11 cellular contexts compared by ENCODE assay signal in the genomic region with DNA sequence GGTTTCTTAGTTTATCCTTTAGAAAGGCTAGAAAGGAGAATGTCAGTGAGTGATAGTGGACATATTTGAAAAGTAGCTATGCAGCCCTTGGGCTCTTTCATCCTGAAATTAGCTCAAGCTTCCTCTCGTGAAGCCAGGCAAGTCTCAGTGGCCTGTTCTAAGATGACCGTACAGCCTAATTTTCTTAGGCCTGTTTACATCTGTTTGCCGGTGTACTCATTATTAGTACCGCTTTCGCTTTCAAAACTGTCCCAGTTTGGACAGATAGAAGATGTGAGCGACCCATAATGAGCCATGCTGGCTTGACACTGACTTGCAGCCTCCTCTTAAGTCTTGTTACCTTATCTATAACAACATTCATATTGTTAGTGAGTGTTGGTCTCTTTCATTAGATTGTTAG. TPM values are rescaled to one million over a fixed set of nuclear protein-coding genes. Genes with fewer than 3 reads are reported as not detected.
A peak's percentile ranks its signal among the peaks of the same experiment; 100 is the strongest.
DNase-seq lines count a peak whose midpoint lies in the region; ATAC-seq, FAIRE-seq and TF ChIP-seq lines count a peak whose summit lies in the region.
"Had no signal": no experiment of that assay in that cellular context is flagged by ENCODE, and none has a peak within 500 bp of the region (broad histone marks: within the 10 kb centered on the region; RNA-seq: fewer than 3 reads in every experiment).

No MANE protein-coding gene starts in this region.

- ATAC-seq in GM18867 (IDR thresholded peaks at IDR 0.05; ENCODE audit: unreplicated experiment), result peak; percentile 97
- ATAC-seq in GM21737 (IDR thresholded peaks at IDR 0.05; ENCODE audit: unreplicated experiment), result peak; percentile 83
- peak; percentile 93 for ATAC-seq in HG03342 (IDR thresholded peaks at IDR 0.05; ENCODE audit: unreplicated experiment)
- peak; percentile 60; the same call in 2 of the 3 replicates for ATAC-seq in K562

- H3K9me3 ChIP-seq in K562 (replicated peaks; ENCODE audit: control insufficient read depth, insufficient read depth, low read depth, low read length), result no peaks in the 10 kb centered on the region

- 2% methylated on average over 6 of the region's 6 CpGs for WGBS in K562 (ENCODE audit: insufficient coverage, low coverage, missing lambda C conversion rate)

- no peak for TF ChIP-seq RAD21 in K562 (CRISPR knock-in tag; conservative IDR thresholded peaks at IDR 0.05 in 1 of 2, IDR thresholded peaks at IDR 0.05 in 1 of 2)

- no peaks in the 10 kb centered on the region for H3K4me1 ChIP-seq in K562 (replicated peaks in 1 of 2; ENCODE audit: control insufficient read depth in 2 of 2, insufficient read depth in 2 of 2, low read length in 2 of 2)

- no TSS peak for BruUV-seq in K562 (replicated peaks; lab: Mats Ljungman, UMichigan)

- no peak overlapping the region for H3K4me3 ChIP-seq in K562

- H3K79me2 ChIP-seq in K562 (ENCODE audit: control insufficient read depth, insufficient read depth, low read length), result no peaks in the 10 kb centered on the region

- FAIRE-seq in K562 (lab: Jason Lieb, UNC), result no peak

- no peak for TF ChIP-seq EP300 in K562 (IDR thresholded peaks at IDR 0.05; ENCODE audit: low read length)

- no peaks in the 10 kb centered on the region for H3K36me3 ChIP-seq in K562 (ENCODE audit: control insufficient read depth, insufficient read depth, low read length)

- H2AFZ ChIP-seq in K562 (ENCODE audit: low read depth, low read length), result no peak overlapping the region

- no peak for DNase-seq in K562 (ENCODE audit: extremely low read depth in 1 of 4, low spot score in 3 of 4)
- DNase-seq in AG08395 (ENCODE audit: low spot score), result no peak
- no peak for DNase-seq in nucleus accumbens (lab: John Stamatoyannopoulos, UW)
- DNase-seq in SIG-M5 (lab: John Stamatoyannopoulos, UW), result no peak
- no peak for DNase-seq in NCI-H345 (lab: John Stamatoyannopoulos, UW)
- DNase-seq: activated CD8-positive, alpha-beta memory T cell treated with anti-CD3 and anti-CD28 coated beads, Interleukin-2, amount 50 U/mL, for 4 hours had no signal

- intact Hi-C loops in K562 (cut with micrococcal nuclease), result no loop called here

- no peak for TF ChIP-seq POLR2A in K562 (conservative IDR thresholded peaks at IDR 0.05)

- no peak for TF ChIP-seq CTCF in K562 (IDR thresholded peaks at IDR 0.05 in 2 of 3, conservative IDR thresholded peaks at IDR 0.05 in 1 of 3; ENCODE audit: insufficient read depth in 2 of 3, low read depth in 1 of 3, low read length in 3 of 3)

- no peaks in the 10 kb centered on the region; a peak in 1 of 5 replicates for H3K27me3 ChIP-seq in K562 (ENCODE audit: control insufficient read depth in 2 of 2, insufficient read depth in 2 of 2, low read length in 2 of 2)

- H3K9me1 ChIP-seq in K562 (ENCODE audit: control insufficient read depth, insufficient read depth, low read length), result no peaks in the 10 kb centered on the region

- no peaks in the 10 kb centered on the region for H4K20me1 ChIP-seq in K562 (replicated peaks; ENCODE audit: control insufficient read depth, insufficient read depth, low read length)

- in situ Hi-C loops in K562 (cut with MboI), result no loop called here

- CTCF ChIA-PET in K562 (lab: Yijun Ruan, JAX; ENCODE audit: low intra/inter-chr PET ratio), result no interaction called here

- peak overlapping the region; percentile 13; the same call in 1 of the 2 replicates for H3K4me2 ChIP-seq in K562 (ENCODE audit: insufficient read depth, low read length)

- POLR2A ChIA-PET in K562 (lab: Yijun Ruan, JAX), result no interaction called here

- no peak overlapping the region for H3K9ac ChIP-seq in K562 (ENCODE audit: insufficient read depth in 1 of 2, low read depth in 2 of 2, low read length in 2 of 2)

- H3K27ac ChIP-seq in K562 (ENCODE audit: extremely low read depth, low read depth, low read length), result no peak overlapping the region

TF ChIP-seq in K562, 482 proteins besides CTCF, POLR2A, EP300 and RAD21:
- TF ChIP-seq MAFF (IDR thresholded peaks at IDR 0.05; ENCODE audit: low read length) (no peak), NFYB (IDR thresholded peaks at IDR 0.05; ENCODE audit: extremely low read depth, insufficient read length) (no peak), SAFB2 (IDR thresholded peaks at IDR 0.05; ENCODE audit: borderline replicate concordance, low read depth, low read length, severe bottlenecking) (no peak), NUFIP1 (IDR thresholded peaks at IDR 0.05; ENCODE audit: partially characterized antibody) (no peak), KDM2B (CRISPR knock-in tag; IDR thresholded peaks at IDR 0.05) (no peak), RAD51 (IDR thresholded peaks at IDR 0.05; ENCODE audit: borderline replicate concordance, low read depth) (no peak), XRCC4 (IDR thresholded peaks at IDR 0.05; ENCODE audit: extremely low read depth, insufficient read depth, insufficient read length) (no peak), RBM39 (optimal IDR thresholded peaks at IDR 0.05; ENCODE audit: low read depth, low read length) (no peak), FOSL1 (tag; conservative IDR thresholded peaks at IDR 0.05) (no peak), ZNF217 (CRISPR knock-in tag; IDR thresholded peaks at IDR 0.05) (no peak)
- TF ChIP-seq, protein P1, sequence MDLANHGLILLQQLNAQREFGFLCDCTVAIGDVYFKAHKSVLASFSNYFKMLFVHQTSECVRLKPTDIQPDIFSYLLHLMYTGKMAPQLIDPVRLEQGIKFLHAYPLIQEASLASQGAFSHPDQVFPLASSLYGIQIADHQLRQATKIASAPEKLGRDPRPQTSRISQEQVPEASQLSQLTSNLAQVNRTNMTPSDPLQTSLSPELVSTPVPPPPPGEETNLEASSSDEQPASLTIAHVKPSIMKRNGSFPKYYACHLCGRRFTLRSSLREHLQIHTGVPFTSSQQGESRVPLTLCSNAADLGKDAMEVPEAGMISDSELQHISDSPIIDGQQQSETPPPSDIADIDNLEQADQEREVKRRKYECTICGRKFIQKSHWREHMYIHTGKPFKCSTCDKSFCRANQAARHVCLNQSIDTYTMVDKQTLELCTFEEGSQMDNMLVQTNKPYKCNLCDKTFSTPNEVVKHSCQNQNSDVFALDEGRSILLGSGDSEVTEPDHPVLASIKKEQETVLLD (IDR thresholded peaks at IDR 0.05), result no peak
- TF ChIP-seq, protein P2, sequence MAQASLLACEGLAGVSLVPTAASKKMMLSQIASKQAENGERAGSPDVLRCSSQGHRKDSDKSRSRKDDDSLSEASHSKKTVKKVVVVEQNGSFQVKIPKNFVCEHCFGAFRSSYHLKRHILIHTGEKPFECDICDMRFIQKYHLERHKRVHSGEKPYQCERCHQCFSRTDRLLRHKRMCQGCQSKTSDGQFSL (CRISPR knock-in tag; IDR thresholded peaks at IDR 0.05), result no peak
- TF ChIP-seq, protein P2 (tag; IDR thresholded peaks at IDR 0.05), result no peak
- TF ChIP-seq, protein P3, sequence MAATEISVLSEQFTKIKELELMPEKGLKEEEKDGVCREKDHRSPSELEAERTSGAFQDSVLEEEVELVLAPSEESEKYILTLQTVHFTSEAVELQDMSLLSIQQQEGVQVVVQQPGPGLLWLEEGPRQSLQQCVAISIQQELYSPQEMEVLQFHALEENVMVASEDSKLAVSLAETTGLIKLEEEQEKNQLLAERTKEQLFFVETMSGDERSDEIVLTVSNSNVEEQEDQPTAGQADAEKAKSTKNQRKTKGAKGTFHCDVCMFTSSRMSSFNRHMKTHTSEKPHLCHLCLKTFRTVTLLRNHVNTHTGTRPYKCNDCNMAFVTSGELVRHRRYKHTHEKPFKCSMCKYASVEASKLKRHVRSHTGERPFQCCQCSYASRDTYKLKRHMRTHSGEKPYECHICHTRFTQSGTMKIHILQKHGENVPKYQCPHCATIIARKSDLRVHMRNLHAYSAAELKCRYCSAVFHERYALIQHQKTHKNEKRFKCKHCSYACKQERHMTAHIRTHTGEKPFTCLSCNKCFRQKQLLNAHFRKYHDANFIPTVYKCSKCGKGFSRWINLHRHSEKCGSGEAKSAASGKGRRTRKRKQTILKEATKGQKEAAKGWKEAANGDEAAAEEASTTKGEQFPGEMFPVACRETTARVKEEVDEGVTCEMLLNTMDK (IDR thresholded peaks at IDR 0.05; ENCODE audit: borderline replicate concordance, insufficient read depth, low read depth, low read length, poor library complexity, severe bottlenecking), result no peak

RNA-seq across cellular contexts. Expression of a gene that starts 5.7 kb away (rescaled TPM):
- total RNA-seq in K562 (2011; cell fraction: chromatin; rRNA removed; ENCODE audit: low replicate concordance), result not detected in 2 replicates
- not detected in 2 replicates for total RNA-seq in K562 (2011; cell fraction: nucleolus; rRNA removed)
- total RNA-seq in K562 (2011; cell fraction: nucleoplasm; rRNA removed), result not detected in 2 replicates
- total RNA-seq in K562 (2014; rRNA removed) (not detected in 2 replicates), K562 (2014; rRNA removed; fragmentation: Illumina TruSeq; extraction: Trizol) (not detected in 2 replicates), K562 (2015; rRNA removed; fragmentation: Illumina TruSeq; extraction: Trizol) (0.11 TPM in 1 of 2 replicates, not detected in the other), K562 (2021) (not detected in 2 replicates)
- polyA plus RNA-seq in K562 (2011; rRNA removed) (not detected in 2 replicates), K562 (2014; fragmentation: Illumina TruSeq; extraction: Trizol) (not detected in 2 replicates), K562 (2014; fragmentation: Nextera tagmentation; extraction: Ambion mirVana) (not detected), K562 (2014; rRNA removed) (0.18 TPM in 1 of 2 replicates, not detected in the other)
- polyA plus RNA-seq in K562 (2011; cell fraction: cytosol; rRNA removed), result not detected in 2 replicates
- not detected in 2 replicates for polyA plus RNA-seq in K562 (2011; cell fraction: nucleus; rRNA removed)
- not detected in 2 replicates for polyA plus RNA-seq in K562 (2012)
- polyA minus RNA-seq in K562 (2011; rRNA and poly(A)+ RNA removed), result not detected in 2 replicates
- polyA minus RNA-seq in K562 (2011; cell fraction: cytosol; rRNA and poly(A)+ RNA removed), result not detected in 2 replicates
- polyA minus RNA-seq in K562 (2011; cell fraction: nucleus; rRNA and poly(A)+ RNA removed), result not detected in 2 replicates
- total RNA-seq: cardiac septum, glomerular endothelial cell had no signal
